In the genomic region with DNA sequence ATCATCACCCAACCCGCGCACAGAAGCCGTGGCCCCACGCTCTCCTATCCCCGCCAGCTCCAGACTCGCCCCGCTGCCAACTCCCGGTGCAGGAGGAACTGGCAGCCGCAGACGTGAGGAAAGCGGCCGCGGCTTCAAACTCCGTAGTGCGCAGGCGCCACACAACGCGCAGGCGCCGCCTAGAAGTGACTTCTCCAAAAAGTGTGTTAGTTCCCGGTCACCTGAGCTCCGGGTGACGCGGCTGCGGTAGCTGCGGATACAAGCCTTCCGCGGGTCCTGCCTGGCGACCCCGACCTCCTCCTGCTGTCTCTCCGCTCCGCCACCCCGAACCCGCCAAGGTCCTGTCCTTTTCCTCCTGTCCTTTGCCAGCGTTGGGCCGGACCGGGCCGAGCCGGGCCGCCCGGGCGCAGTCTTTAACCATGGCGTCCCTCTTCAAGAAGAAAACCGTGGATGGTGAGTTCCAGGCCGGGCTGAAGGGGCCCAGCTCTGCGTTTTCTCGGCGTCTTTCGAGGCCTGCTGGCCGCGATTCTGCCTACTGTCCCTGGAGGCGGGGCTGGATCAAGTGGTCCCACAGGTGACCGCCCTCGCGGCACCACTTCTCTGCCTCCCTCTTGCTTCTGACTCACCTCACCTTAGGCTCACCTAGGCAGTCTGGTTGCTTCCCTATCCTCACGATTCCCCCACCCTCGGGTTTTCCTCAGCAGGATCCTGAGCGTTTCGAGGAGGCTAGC, we compare ENCODE assay signal across 1 cellular context.
TF ChIP-seq lines count a peak whose summit lies in the region.

A gene with protein sequence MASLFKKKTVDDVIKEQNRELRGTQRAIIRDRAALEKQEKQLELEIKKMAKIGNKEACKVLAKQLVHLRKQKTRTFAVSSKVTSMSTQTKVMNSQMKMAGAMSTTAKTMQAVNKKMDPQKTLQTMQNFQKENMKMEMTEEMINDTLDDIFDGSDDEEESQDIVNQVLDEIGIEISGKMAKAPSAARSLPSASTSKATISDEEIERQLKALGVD (plus strand): TSS at position 206 of the 731 bp plus-strand sequence. CDS start 214 bp downstream, at position 420.

TF ChIP-seq in HepG2, 621 proteins besides CTCF, POLR2A, EP300 and RAD21 (continued from another document and continues in another):
- TF ChIP-seq, protein P1, sequence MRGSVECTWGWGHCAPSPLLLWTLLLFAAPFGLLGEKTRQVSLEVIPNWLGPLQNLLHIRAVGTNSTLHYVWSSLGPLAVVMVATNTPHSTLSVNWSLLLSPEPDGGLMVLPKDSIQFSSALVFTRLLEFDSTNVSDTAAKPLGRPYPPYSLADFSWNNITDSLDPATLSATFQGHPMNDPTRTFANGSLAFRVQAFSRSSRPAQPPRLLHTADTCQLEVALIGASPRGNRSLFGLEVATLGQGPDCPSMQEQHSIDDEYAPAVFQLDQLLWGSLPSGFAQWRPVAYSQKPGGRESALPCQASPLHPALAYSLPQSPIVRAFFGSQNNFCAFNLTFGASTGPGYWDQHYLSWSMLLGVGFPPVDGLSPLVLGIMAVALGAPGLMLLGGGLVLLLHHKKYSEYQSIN (CRISPR knock-in tag; IDR thresholded peaks at IDR 0.05; ENCODE audit: borderline replicate concordance) = no peak
- TF ChIP-seq TOPORS (CRISPR knock-in tag; IDR thresholded peaks at IDR 0.05) (no peak), ZNF781 (CRISPR knock-in tag; IDR thresholded peaks at IDR 0.05; ENCODE audit: borderline replicate concordance, not compliant biosample characterization) (peak; percentile 20), ZNF782 (CRISPR knock-in tag; IDR thresholded peaks at IDR 0.05; ENCODE audit: borderline replicate concordance) (peak; percentile 88; the same call in 1 of the 2 replicates), SP1 (IDR thresholded peaks at IDR 0.05) (no peak), SP1 (CRISPR knock-in tag; IDR thresholded peaks at IDR 0.05) (no peak), KDM5B (CRISPR knock-in tag; IDR thresholded peaks at IDR 0.05; ENCODE audit: borderline replicate concordance) (peak; percentile 83; the same call in 1 of the 2 replicates), RFXANK (CRISPR knock-in tag; IDR thresholded peaks at IDR 0.05) (no peak), ARID2 (CRISPR knock-in tag; IDR thresholded peaks at IDR 0.05; ENCODE audit: borderline replicate concordance) (no peak), ZNF792 (CRISPR knock-in tag; IDR thresholded peaks at IDR 0.05) (no peak), SAP130 (CRISPR knock-in tag; IDR thresholded peaks at IDR 0.05; ENCODE audit: low read depth) (peak; percentile 58; the same call in 1 of the 2 replicates), PLRG1 (conservative IDR thresholded peaks at IDR 0.05) (no peak), SOX5 (CRISPR knock-in tag; IDR thresholded peaks at IDR 0.05; ENCODE audit: borderline replicate concordance) (no peak), STAT5B (CRISPR knock-in tag; IDR thresholded peaks at IDR 0.05) (no peak), ZNF556 (CRISPR knock-in tag; IDR thresholded peaks at IDR 0.05; ENCODE audit: borderline replicate concordance) (no peak), ZSCAN21 (CRISPR knock-in tag; IDR thresholded peaks at IDR 0.05; ENCODE audit: borderline replicate concordance) (no peak), PRPF4 (IDR thresholded peaks at IDR 0.05; ENCODE audit: low read depth, low read length, poor library complexity, severe bottlenecking) (no peak), ZNF607 (CRISPR knock-in tag; IDR thresholded peaks at IDR 0.05; ENCODE audit: borderline replicate concordance) (peak; percentile 41; the same call in 1 of the 2 replicates), NCOA5 (CRISPR knock-in tag; IDR thresholded peaks at IDR 0.05) (no peak), GTF3A (CRISPR knock-in tag; conservative IDR thresholded peaks at IDR 0.05) (no peak), MIER2 (CRISPR knock-in tag; IDR thresholded peaks at IDR 0.05) (no peak), AHR (CRISPR knock-in tag; IDR thresholded peaks at IDR 0.05) (no peak), ZZZ3 (CRISPR knock-in tag; IDR thresholded peaks at IDR 0.05; ENCODE audit: borderline replicate concordance) (no peak), CCAR2 (optimal IDR thresholded peaks at IDR 0.05; ENCODE audit: low read depth, low read length) (no peak), NFATC3 (CRISPR knock-in tag; IDR thresholded peaks at IDR 0.05) (no peak), SRSF9 (IDR thresholded peaks at IDR 0.05; ENCODE audit: borderline replicate concordance, insufficient read depth, low read depth, low read length, poor library complexity, severe bottlenecking) (no peak), ZFY (CRISPR knock-in tag; IDR thresholded peaks at IDR 0.05) (peak; percentile 82), ISX (CRISPR knock-in tag; conservative IDR thresholded peaks at IDR 0.05) (no peak), KMT2A (CRISPR knock-in tag; IDR thresholded peaks at IDR 0.05) (peak; percentile 73; the same call in 1 of the 2 replicates), ZNF333 (CRISPR knock-in tag; IDR thresholded peaks at IDR 0.05; ENCODE audit: borderline replicate concordance) (no peak), HMGA1 (CRISPR knock-in tag; conservative IDR thresholded peaks at IDR 0.05) (no peak), MXD4 (CRISPR knock-in tag; IDR thresholded peaks at IDR 0.05) (peak; percentile 65; the same call in 1 of the 2 replicates), ZNF235 (CRISPR knock-in tag; IDR thresholded peaks at IDR 0.05; ENCODE audit: borderline replicate concordance) (no peak), ZNF33A (CRISPR knock-in tag; IDR thresholded peaks at IDR 0.05; ENCODE audit: borderline replicate concordance) (no peak), MIER3 (CRISPR knock-in tag; IDR thresholded peaks at IDR 0.05; ENCODE audit: borderline replicate concordance) (no peak; the same call in 1 of the 2 replicates), JUNB (CRISPR knock-in tag; IDR thresholded peaks at IDR 0.05; ENCODE audit: borderline replicate concordance) (no peak), SNAI1 (CRISPR knock-in tag; IDR thresholded peaks at IDR 0.05; ENCODE audit: borderline replicate concordance) (no peak)
- TF ChIP-seq, protein P2, sequence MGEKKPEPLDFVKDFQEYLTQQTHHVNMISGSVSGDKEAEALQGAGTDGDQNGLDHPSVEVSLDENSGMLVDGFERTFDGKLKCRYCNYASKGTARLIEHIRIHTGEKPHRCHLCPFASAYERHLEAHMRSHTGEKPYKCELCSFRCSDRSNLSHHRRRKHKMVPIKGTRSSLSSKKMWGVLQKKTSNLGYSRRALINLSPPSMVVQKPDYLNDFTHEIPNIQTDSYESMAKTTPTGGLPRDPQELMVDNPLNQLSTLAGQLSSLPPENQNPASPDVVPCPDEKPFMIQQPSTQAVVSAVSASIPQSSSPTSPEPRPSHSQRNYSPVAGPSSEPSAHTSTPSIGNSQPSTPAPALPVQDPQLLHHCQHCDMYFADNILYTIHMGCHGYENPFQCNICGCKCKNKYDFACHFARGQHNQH (CRISPR knock-in tag; IDR thresholded peaks at IDR 0.05) = no peak
- TF ChIP-seq, protein P3, sequence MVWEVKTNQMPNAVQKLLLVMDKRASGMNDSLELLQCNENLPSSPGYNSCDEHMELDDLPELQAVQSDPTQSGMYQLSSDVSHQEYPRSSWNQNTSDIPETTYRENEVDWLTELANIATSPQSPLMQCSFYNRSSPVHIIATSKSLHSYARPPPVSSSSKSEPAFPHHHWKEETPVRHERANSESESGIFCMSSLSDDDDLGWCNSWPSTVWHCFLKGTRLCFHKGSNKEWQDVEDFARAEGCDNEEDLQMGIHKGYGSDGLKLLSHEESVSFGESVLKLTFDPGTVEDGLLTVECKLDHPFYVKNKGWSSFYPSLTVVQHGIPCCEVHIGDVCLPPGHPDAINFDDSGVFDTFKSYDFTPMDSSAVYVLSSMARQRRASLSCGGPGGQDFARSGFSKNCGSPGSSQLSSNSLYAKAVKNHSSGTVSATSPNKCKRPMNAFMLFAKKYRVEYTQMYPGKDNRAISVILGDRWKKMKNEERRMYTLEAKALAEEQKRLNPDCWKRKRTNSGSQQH (CRISPR knock-in tag; IDR thresholded peaks at IDR 0.05; ENCODE audit: low read depth) = no peak; the same call in 1 of the 2 replicates
- TF ChIP-seq, protein P4, sequence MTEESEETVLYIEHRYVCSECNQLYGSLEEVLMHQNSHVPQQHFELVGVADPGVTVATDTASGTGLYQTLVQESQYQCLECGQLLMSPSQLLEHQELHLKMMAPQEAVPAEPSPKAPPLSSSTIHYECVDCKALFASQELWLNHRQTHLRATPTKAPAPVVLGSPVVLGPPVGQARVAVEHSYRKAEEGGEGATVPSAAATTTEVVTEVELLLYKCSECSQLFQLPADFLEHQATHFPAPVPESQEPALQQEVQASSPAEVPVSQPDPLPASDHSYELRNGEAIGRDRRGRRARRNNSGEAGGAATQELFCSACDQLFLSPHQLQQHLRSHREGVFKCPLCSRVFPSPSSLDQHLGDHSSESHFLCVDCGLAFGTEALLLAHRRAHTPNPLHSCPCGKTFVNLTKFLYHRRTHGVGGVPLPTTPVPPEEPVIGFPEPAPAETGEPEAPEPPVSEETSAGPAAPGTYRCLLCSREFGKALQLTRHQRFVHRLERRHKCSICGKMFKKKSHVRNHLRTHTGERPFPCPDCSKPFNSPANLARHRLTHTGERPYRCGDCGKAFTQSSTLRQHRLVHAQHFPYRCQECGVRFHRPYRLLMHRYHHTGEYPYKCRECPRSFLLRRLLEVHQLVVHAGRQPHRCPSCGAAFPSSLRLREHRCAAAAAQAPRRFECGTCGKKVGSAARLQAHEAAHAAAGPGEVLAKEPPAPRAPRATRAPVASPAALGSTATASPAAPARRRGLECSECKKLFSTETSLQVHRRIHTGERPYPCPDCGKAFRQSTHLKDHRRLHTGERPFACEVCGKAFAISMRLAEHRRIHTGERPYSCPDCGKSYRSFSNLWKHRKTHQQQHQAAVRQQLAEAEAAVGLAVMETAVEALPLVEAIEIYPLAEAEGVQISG (CRISPR knock-in tag; IDR thresholded peaks at IDR 0.05) = peak; percentile 75
- TF ChIP-seq, protein P5, sequence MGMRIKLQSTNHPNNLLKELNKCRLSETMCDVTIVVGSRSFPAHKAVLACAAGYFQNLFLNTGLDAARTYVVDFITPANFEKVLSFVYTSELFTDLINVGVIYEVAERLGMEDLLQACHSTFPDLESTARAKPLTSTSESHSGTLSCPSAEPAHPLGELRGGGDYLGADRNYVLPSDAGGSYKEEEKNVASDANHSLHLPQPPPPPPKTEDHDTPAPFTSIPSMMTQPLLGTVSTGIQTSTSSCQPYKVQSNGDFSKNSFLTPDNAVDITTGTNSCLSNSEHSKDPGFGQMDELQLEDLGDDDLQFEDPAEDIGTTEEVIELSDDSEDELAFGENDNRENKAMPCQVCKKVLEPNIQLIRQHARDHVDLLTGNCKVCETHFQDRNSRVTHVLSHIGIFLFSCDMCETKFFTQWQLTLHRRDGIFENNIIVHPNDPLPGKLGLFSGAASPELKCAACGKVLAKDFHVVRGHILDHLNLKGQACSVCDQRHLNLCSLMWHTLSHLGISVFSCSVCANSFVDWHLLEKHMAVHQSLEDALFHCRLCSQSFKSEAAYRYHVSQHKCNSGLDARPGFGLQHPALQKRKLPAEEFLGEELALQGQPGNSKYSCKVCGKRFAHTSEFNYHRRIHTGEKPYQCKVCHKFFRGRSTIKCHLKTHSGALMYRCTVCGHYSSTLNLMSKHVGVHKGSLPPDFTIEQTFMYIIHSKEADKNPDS (CRISPR knock-in tag; IDR thresholded peaks at IDR 0.05) = no peak
- TF ChIP-seq, protein P6, sequence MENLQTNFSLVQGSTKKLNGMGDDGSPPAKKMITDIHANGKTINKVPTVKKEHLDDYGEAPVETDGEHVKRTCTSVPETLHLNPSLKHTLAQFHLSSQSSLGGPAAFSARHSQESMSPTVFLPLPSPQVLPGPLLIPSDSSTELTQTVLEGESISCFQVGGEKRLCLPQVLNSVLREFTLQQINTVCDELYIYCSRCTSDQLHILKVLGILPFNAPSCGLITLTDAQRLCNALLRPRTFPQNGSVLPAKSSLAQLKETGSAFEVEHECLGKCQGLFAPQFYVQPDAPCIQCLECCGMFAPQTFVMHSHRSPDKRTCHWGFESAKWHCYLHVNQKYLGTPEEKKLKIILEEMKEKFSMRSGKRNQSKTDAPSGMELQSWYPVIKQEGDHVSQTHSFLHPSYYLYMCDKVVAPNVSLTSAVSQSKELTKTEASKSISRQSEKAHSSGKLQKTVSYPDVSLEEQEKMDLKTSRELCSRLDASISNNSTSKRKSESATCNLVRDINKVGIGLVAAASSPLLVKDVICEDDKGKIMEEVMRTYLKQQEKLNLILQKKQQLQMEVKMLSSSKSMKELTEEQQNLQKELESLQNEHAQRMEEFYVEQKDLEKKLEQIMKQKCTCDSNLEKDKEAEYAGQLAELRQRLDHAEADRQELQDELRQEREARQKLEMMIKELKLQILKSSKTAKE (CRISPR knock-in tag; IDR thresholded peaks at IDR 0.05; ENCODE audit: borderline replicate concordance) = no peak
- TF ChIP-seq, protein P7, sequence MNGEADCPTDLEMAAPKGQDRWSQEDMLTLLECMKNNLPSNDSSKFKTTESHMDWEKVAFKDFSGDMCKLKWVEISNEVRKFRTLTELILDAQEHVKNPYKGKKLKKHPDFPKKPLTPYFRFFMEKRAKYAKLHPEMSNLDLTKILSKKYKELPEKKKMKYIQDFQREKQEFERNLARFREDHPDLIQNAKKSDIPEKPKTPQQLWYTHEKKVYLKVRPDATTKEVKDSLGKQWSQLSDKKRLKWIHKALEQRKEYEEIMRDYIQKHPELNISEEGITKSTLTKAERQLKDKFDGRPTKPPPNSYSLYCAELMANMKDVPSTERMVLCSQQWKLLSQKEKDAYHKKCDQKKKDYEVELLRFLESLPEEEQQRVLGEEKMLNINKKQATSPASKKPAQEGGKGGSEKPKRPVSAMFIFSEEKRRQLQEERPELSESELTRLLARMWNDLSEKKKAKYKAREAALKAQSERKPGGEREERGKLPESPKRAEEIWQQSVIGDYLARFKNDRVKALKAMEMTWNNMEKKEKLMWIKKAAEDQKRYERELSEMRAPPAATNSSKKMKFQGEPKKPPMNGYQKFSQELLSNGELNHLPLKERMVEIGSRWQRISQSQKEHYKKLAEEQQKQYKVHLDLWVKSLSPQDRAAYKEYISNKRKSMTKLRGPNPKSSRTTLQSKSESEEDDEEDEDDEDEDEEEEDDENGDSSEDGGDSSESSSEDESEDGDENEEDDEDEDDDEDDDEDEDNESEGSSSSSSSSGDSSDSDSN (CRISPR knock-in tag; IDR thresholded peaks at IDR 0.05) = peak; percentile 81
- TF ChIP-seq, protein P8, sequence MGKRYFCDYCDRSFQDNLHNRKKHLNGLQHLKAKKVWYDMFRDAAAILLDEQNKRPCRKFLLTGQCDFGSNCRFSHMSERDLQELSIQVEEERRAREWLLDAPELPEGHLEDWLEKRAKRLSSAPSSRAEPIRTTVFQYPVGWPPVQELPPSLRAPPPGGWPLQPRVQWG (CRISPR knock-in tag; IDR thresholded peaks at IDR 0.05; ENCODE audit: borderline replicate concordance, low read depth) = no peak
